ENCODE assay signal across 8 cellular contexts in the genomic region with DNA sequence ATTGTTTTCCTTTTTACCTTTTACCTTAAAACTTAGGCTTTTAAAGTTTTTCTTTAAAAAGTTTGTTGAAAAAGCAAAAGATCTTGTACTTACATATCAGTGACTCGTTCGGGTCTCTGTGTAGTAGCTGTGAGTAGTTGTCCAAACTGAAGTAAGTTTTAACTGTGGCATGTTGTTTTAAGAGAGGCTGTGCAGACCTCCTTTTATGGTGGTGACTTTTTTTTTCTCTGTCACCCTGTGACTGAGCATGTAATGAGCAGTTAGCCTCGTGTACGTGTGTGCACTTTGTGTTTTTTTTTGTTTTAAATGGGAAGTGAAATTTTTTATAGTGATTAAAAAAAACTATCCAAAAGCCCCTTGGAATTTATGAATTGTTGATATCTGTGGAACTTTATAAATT. TPM values are rescaled to one million over a fixed set of nuclear protein-coding genes. Genes with fewer than 3 reads are reported as not detected.
DNase-seq lines count a peak whose midpoint lies in the region; ATAC-seq and TF ChIP-seq lines count a peak whose summit lies in the region.

A gene with protein sequence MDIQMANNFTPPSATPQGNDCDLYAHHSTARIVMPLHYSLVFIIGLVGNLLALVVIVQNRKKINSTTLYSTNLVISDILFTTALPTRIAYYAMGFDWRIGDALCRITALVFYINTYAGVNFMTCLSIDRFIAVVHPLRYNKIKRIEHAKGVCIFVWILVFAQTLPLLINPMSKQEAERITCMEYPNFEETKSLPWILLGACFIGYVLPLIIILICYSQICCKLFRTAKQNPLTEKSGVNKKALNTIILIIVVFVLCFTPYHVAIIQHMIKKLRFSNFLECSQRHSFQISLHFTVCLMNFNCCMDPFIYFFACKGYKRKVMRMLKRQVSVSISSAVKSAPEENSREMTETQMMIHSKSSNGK (minus strand): TSS at position 153 of the 400 bp plus-strand sequence. CDS start 11,254 bp downstream, outside the sequence.

- H3K9me3 ChIP-seq in HEK293 (ENCODE audit: control insufficient read depth, insufficient read depth, low read depth, low read length), result no peaks in the 10 kb centered on the region

- intact Hi-C loops in dendritic cell treated with granulocyte-macrophage colony-stimulating factor and Interleukin-4, amounts not matched to agents 40 ng/mL and 50 ng/mL, for 4 days (cut with micrococcal nuclease), result loop anchor here (5.0 kb wide), 1 partner anchor 35 kb away; no protein-coding TSS in a partner anchor
- intact Hi-C loops in natural killer cell (cut with micrococcal nuclease), result loop anchor here (5.0 kb wide), 1 partner anchor 45 kb away; no protein-coding TSS in a partner anchor

- peak; percentile 58 for DNase-seq in NAMALWA (ENCODE audit: low spot score)
- DNase-seq in natural killer cell, result no peak
- DNase-seq in NCI-H1436 (lab: John Stamatoyannopoulos, UW), result no peak
- DNase-seq in NCI-H2171 treated with DMSO at 0.1 percent for 48 hours (lab: John Stamatoyannopoulos, UW), result no peak
- DNase-seq in RKO (ENCODE audit: low spot score), result no peak

- CTCF ChIA-PET in HEK293 (lab: Yijun Ruan, JAX), result interaction anchor here (0.7 kb wide), 1 partner anchor 123 kb away, joined by 3 read pairs; no protein-coding TSS in a partner anchor

- H3K36me3 ChIP-seq in HEK293 (ENCODE audit: control insufficient read depth in 2 of 2, insufficient read depth in 1 of 2, low read length in 2 of 2), result no peaks in the 10 kb centered on the region

- no peaks in the 10 kb centered on the region for H3K9me3 Mint-ChIP-seq in dendritic cell treated with granulocyte-macrophage colony-stimulating factor and Interleukin-4, amounts not matched to agents 40 ng/mL and 50 ng/mL, for 4 days
- H3K9me3 Mint-ChIP-seq in natural killer cell, result no peaks in the 10 kb centered on the region

- H3K36me3 Mint-ChIP-seq in dendritic cell treated with granulocyte-macrophage colony-stimulating factor and Interleukin-4, amounts not matched to agents 40 ng/mL and 50 ng/mL, for 4 days (ENCODE audit: low read depth), result peaks cover 56% of the 10 kb centered on the region
- H3K36me3 Mint-ChIP-seq in natural killer cell, result peaks cover 8% of the 10 kb centered on the region

- H3K4me3 ChIP-seq in HEK293 (ENCODE audit: low read depth, low read length), result no peak within 1 kb of the TSS

- H3K27me3 Mint-ChIP-seq in dendritic cell treated with granulocyte-macrophage colony-stimulating factor and Interleukin-4, amounts not matched to agents 40 ng/mL and 50 ng/mL, for 4 days, result no peaks in the 10 kb centered on the region
- H3K27me3 Mint-ChIP-seq in natural killer cell (ENCODE audit: low read depth in 2 of 2), result no peaks in the 10 kb centered on the region

- peak within 1 kb of the TSS; percentile 87 for H3K4me3 Mint-ChIP-seq in dendritic cell treated with granulocyte-macrophage colony-stimulating factor and Interleukin-4, amounts not matched to agents 40 ng/mL and 50 ng/mL, for 4 days
- H3K4me3 Mint-ChIP-seq in natural killer cell, result peak within 1 kb of the TSS; percentile 61

- no peak for TF ChIP-seq CTCF in HEK293 (tag by site-specific recombination; IDR thresholded peaks at IDR 0.05)
- no peak for TF ChIP-seq CTCF in natural killer cell (IDR thresholded peaks at IDR 0.05)

- H3K4me1 ChIP-seq in HEK293 (ENCODE audit: control insufficient read depth, insufficient read depth, low read length), result peaks cover 19% of the 10 kb centered on the region

- POLR2A ChIA-PET in HEK293 (lab: Yijun Ruan, JAX), result no interaction called here

- peak; percentile 74 for ATAC-seq in GM18511 (IDR thresholded peaks at IDR 0.05; ENCODE audit: unreplicated experiment)
- peak; percentile 71 to 81 (median 80) for ATAC-seq in natural killer cell

- peaks cover 71% of the 10 kb centered on the region for H3K4me1 Mint-ChIP-seq in dendritic cell treated with granulocyte-macrophage colony-stimulating factor and Interleukin-4, amounts not matched to agents 40 ng/mL and 50 ng/mL, for 4 days (ENCODE audit: low read depth)
- peaks cover 46 to 64% of the 10 kb centered on the region in 2 donors for H3K4me1 Mint-ChIP-seq in natural killer cell

- H3K27ac ChIP-seq in HEK293 (ENCODE audit: extremely low read depth, low read depth, low read length), result no peak within 1 kb of the TSS

- H3K27ac Mint-ChIP-seq in dendritic cell treated with granulocyte-macrophage colony-stimulating factor and Interleukin-4, amounts not matched to agents 40 ng/mL and 50 ng/mL, for 4 days, result peak within 1 kb of the TSS; percentile 94
- H3K27ac Mint-ChIP-seq in natural killer cell, result peak within 1 kb of the TSS; percentile 61 to 64

TF ChIP-seq in HEK293, 187 proteins besides CTCF, POLR2A, EP300 and RAD21:
- TF ChIP-seq OSR2 (tag by site-specific recombination; IDR thresholded peaks at IDR 0.05) (no peak), ZNF501 (tag by site-specific recombination; IDR thresholded peaks at IDR 0.05) (no peak), ZBTB20 (tag by site-specific recombination; IDR thresholded peaks at IDR 0.05) (no peak), ZNF391 (tag by site-specific recombination; IDR thresholded peaks at IDR 0.05; ENCODE audit: borderline replicate concordance, low read depth) (no peak), ZNF664 (tag by site-specific recombination; IDR thresholded peaks at IDR 0.05) (no peak), SP7 (tag by site-specific recombination; IDR thresholded peaks at IDR 0.05) (no peak), ZFHX2 (tag by site-specific recombination; conservative IDR thresholded peaks at IDR 0.05) (no peak), ZFP69B (tag by site-specific recombination; IDR thresholded peaks at IDR 0.05) (no peak), ZNF37A (tag by site-specific recombination; IDR thresholded peaks at IDR 0.05) (no peak), FEZF1 (tag by site-specific recombination; IDR thresholded peaks at IDR 0.05) (peak; percentile 94), ZSCAN4 (tag by site-specific recombination; IDR thresholded peaks at IDR 0.05) (peak; percentile 44; the same call in 1 of the 2 replicates)
- TF ChIP-seq, protein P1, sequence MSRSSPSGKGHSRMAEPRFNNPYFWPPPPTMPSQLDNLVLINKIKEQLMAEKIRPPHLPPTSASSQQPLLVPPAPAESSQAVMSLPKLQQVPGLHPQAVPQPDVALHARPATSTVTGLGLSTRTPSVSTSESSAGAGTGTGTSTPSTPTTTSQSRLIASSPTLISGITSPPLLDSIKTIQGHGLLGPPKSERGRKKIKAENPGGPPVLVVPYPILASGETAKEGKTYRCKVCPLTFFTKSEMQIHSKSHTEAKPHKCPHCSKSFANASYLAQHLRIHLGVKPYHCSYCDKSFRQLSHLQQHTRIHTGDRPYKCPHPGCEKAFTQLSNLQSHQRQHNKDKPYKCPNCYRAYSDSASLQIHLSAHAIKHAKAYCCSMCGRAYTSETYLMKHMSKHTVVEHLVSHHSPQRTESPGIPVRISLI (tag by site-specific recombination; IDR thresholded peaks at IDR 0.05), result peak; percentile 76; the same call in 1 of the 2 replicates
- TF ChIP-seq, protein P2, sequence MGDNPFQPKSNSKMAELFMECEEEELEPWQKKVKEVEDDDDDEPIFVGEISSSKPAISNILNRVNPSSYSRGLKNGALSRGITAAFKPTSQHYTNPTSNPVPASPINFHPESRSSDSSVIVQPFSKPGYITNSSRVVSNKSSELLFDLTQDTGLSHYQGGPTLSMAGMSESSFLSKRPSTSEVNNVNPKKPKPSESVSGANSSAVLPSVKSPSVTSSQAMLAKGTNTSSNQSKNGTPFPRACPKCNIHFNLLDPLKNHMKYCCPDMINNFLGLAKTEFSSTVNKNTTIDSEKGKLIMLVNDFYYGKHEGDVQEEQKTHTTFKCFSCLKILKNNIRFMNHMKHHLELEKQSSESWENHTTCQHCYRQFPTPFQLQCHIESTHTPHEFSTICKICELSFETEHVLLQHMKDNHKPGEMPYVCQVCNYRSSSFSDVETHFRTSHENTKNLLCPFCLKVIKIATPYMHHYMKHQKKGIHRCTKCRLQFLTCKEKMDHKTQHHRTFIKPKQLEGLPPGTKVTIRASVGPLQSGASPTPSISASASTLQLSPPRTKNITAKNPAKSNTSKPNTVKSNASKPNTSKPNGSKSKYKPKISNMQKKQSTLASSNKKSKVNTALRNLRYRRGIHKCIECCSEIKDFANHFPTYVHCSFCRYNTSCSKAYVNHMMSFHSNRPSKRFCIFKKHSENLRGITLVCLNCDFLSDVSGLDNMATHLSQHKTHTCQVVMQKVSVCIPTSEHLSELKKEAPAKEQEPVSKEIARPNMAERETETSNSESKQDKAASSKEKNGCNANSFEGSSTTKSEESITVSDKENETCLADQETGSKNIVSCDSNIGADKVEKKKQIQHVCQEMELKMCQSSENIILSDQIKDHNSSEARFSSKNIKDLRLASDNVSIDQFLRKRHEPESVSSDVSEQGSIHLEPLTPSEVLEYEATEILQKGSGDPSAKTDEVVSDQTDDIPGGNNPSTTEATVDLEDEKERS (tag by site-specific recombination; IDR thresholded peaks at IDR 0.05), result no peak
- TF ChIP-seq, protein P3, sequence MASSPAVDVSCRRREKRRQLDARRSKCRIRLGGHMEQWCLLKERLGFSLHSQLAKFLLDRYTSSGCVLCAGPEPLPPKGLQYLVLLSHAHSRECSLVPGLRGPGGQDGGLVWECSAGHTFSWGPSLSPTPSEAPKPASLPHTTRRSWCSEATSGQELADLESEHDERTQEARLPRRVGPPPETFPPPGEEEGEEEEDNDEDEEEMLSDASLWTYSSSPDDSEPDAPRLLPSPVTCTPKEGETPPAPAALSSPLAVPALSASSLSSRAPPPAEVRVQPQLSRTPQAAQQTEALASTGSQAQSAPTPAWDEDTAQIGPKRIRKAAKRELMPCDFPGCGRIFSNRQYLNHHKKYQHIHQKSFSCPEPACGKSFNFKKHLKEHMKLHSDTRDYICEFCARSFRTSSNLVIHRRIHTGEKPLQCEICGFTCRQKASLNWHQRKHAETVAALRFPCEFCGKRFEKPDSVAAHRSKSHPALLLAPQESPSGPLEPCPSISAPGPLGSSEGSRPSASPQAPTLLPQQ (tag by site-specific recombination; IDR thresholded peaks at IDR 0.05), result 0 out of 2 replicates have a peak, but pooled peaks have one; percentile 34

RNA-seq across cellular contexts. Expression of the gene that starts here (rescaled TPM):
- total RNA-seq in natural killer cell, result 10 to 100 TPM; 20.0 to 47.0 (median 41.1) TPM
